9 cellular contexts compared by ENCODE assay signal in the genomic region with DNA sequence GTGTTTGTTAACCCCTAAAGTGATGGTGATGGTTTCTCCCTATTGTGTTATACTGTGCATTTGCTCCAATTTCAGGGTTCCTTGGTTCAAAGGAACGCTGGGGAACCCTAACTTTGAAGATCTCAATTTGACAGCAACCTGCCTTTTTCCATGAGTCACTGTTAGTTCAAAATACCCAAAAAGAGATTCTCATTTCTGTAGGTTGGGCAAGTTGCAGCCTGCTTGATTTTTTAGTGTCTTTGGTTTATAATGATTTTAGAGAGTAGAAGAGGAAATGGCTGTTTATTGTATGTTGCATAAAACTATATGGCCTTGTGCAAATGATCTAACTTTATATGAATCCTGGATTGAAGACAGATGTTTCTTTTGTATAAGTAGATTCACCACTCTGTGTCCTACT. TPM values are rescaled to one million over a fixed set of nuclear protein-coding genes. Genes with fewer than 3 reads are reported as not detected.
DNase-seq lines count a peak whose midpoint lies in the region; ATAC-seq, FAIRE-seq and TF ChIP-seq lines count a peak whose summit lies in the region.
"Had no signal": no experiment of that assay in that cellular context is flagged by ENCODE, and none has a peak within 500 bp of the region (broad histone marks: within the 10 kb centered on the region; RNA-seq: fewer than 3 reads in every experiment).

No MANE protein-coding gene starts in this region.

- ATAC-seq in HG03442 (IDR thresholded peaks at IDR 0.05; ENCODE audit: unreplicated experiment): peak; percentile 13
- no peak for ATAC-seq in naive thymus-derived CD8-positive, alpha-beta T cell
- no peak for ATAC-seq in activated CD4-positive, CD25-positive, alpha-beta regulatory T cell treated with anti-CD3 and anti-CD28 coated beads, Interleukin-2, amount 50 U/mL, for 24 hours
- ATAC-seq: left ventricle myocardium superior had no signal

- no peak overlapping the region for H2AFZ ChIP-seq in astrocyte (ENCODE audit: low read depth, low read length)

- H3K27ac Mint-ChIP-seq in CD8-positive, alpha-beta memory T cell: peak overlapping the region in 7 of 8 donors; percentile 15 to 92 (median 73)
- H3K27ac Mint-ChIP-seq in astrocyte (ENCODE audit: unreplicated experiment): no peak overlapping the region
- peak overlapping the region in 7 of 10 donors; percentile 10 to 84 (median 61) for H3K27ac Mint-ChIP-seq in naive thymus-derived CD8-positive, alpha-beta T cell

- H3K79me2 ChIP-seq in astrocyte (ENCODE audit: insufficient read depth, low read length): peaks cover 3% of the 10 kb centered on the region

- no peaks in the 10 kb centered on the region for H3K27me3 Mint-ChIP-seq in CD8-positive, alpha-beta memory T cell
- no peaks in the 10 kb centered on the region for H3K27me3 Mint-ChIP-seq in astrocyte (ENCODE audit: low read depth, unreplicated experiment)
- H3K27me3 Mint-ChIP-seq in naive thymus-derived CD8-positive, alpha-beta T cell: no peaks in the 10 kb centered on the region

- H3K4me1 Mint-ChIP-seq in CD8-positive, alpha-beta memory T cell: peaks cover 16 to 25% (median 19%) of the 10 kb centered on the region in 3 donors
- peaks cover 28% of the 10 kb centered on the region for H3K4me1 Mint-ChIP-seq in astrocyte (ENCODE audit: low read depth, unreplicated experiment)
- peaks cover 13 to 65% (median 15%) of the 10 kb centered on the region in 4 donors for H3K4me1 Mint-ChIP-seq in naive thymus-derived CD8-positive, alpha-beta T cell

- H4K20me1 ChIP-seq in astrocyte (ENCODE audit: insufficient read depth, low read length): peaks cover 4% of the 10 kb centered on the region

- H3K4me3 ChIP-seq in CD8-positive, alpha-beta memory T cell (ENCODE audit: low read length): no peak overlapping the region
- no peak overlapping the region for H3K4me3 ChIP-seq in astrocyte (ENCODE audit: insufficient read depth, low read depth, low read length)
- no peak overlapping the region for H3K4me3 ChIP-seq in WERI-Rb-1 (ENCODE audit: low read depth, low read length)

- TF ChIP-seq CTCF in astrocyte (IDR thresholded peaks at IDR 0.05; ENCODE audit: insufficient read depth, low read depth, low read length) (no peak), WERI-Rb-1 (IDR thresholded peaks at IDR 0.05; ENCODE audit: low read depth, low read length) (no peak)

- H3K27me3 ChIP-seq in CD8-positive, alpha-beta memory T cell (ENCODE audit: insufficient read depth, low read length, poor library complexity, severe bottlenecking): no peaks in the 10 kb centered on the region
- H3K27me3 ChIP-seq in astrocyte (ENCODE audit: insufficient read depth, low read length) (no peaks in the 10 kb centered on the region), WERI-Rb-1 (ENCODE audit: insufficient read depth, low read depth, severe bottlenecking) (no peaks in the 10 kb centered on the region)

- H3K27ac ChIP-seq in CD8-positive, alpha-beta memory T cell (ENCODE audit: low read depth, low read length): no peak overlapping the region
- no peak overlapping the region for H3K27ac ChIP-seq in astrocyte (ENCODE audit: low read depth, low read length)
- H3K27ac ChIP-seq in WERI-Rb-1: no peak overlapping the region

- H3K4me1 ChIP-seq in CD8-positive, alpha-beta memory T cell (ENCODE audit: insufficient read depth, low read length): peaks cover 10% of the 10 kb centered on the region
- peaks cover 26% of the 10 kb centered on the region for H3K4me1 ChIP-seq in astrocyte (ENCODE audit: insufficient read depth, low read length)

- CTCF ChIA-PET in CD8-positive, alpha-beta memory T cell (lab: Charles Lee): no interaction called here

- H3K9me3 Mint-ChIP-seq in CD8-positive, alpha-beta memory T cell: no peaks in the 10 kb centered on the region
- H3K9me3 Mint-ChIP-seq in astrocyte (ENCODE audit: unreplicated experiment): no peaks in the 10 kb centered on the region
- H3K9me3 Mint-ChIP-seq in naive thymus-derived CD8-positive, alpha-beta T cell: no peaks in the 10 kb centered on the region

- FAIRE-seq in astrocyte (lab: Jason Lieb, UNC): no peak

- no peaks in the 10 kb centered on the region for H3K36me3 Mint-ChIP-seq in CD8-positive, alpha-beta memory T cell
- H3K36me3 Mint-ChIP-seq in astrocyte (ENCODE audit: low read depth, unreplicated experiment): no peaks in the 10 kb centered on the region
- no peaks in the 10 kb centered on the region for H3K36me3 Mint-ChIP-seq in naive thymus-derived CD8-positive, alpha-beta T cell

- H3K36me3 ChIP-seq in CD8-positive, alpha-beta memory T cell (ENCODE audit: insufficient read depth, low read length): no peaks in the 10 kb centered on the region
- H3K36me3 ChIP-seq in astrocyte (ENCODE audit: insufficient read depth, low read length) (no peaks in the 10 kb centered on the region), WERI-Rb-1 (no peaks in the 10 kb centered on the region)

- no peak for DNase-seq in CD8-positive, alpha-beta memory T cell
- no peak for DNase-seq in astrocyte (ENCODE audit: low read depth)
- DNase-seq in naive thymus-derived CD8-positive, alpha-beta T cell: no peak
- no peak for DNase-seq in Kasumi-1 (lab: John Stamatoyannopoulos, UW)
- no peak for DNase-seq in WERI-Rb-1
- DNase-seq in NCI-H2171 treated with DMSO at 0.1 percent for 48 hours (lab: John Stamatoyannopoulos, UW): no peak
- DNase-seq: left ventricle myocardium superior had no signal

- POLR2A ChIA-PET in CD8-positive, alpha-beta memory T cell (lab: Charles Lee): no interaction called here
- POLR2A ChIA-PET in naive thymus-derived CD8-positive, alpha-beta T cell (lab: Charles Lee): no interaction called here

- H3K4me2 ChIP-seq in astrocyte (ENCODE audit: low read length): peak overlapping the region; percentile 43

- peak overlapping the region in 3 of 7 donors; percentile 17 to 68 (median 66) for H3K4me3 Mint-ChIP-seq in CD8-positive, alpha-beta memory T cell
- H3K4me3 Mint-ChIP-seq in astrocyte (ENCODE audit: unreplicated experiment): no peak overlapping the region
- H3K4me3 Mint-ChIP-seq in naive thymus-derived CD8-positive, alpha-beta T cell: peak overlapping the region in 7 of 10 donors; percentile 45 to 83 (median 56)

- no peak overlapping the region for H3K9ac ChIP-seq in astrocyte (ENCODE audit: low read length)

- no peaks in the 10 kb centered on the region for H3K9me3 ChIP-seq in CD8-positive, alpha-beta memory T cell (ENCODE audit: low read length)
- H3K9me3 ChIP-seq in astrocyte (ENCODE audit: insufficient read depth, low read depth, low read length) (no peaks in the 10 kb centered on the region), WERI-Rb-1 (ENCODE audit: severe bottlenecking) (no peaks in the 10 kb centered on the region)

RNA-seq across cellular contexts. Expression of a gene that starts 23.1 kb away (rescaled TPM):
- under 1 TPM; 0.15 to 0.95 TPM for total RNA-seq in CD8-positive, alpha-beta memory T cell
- polyA plus RNA-seq in CD8-positive, alpha-beta memory T cell: 0.02 TPM
- total RNA-seq in astrocyte: 12.4 and 13.6 TPM in 2 replicates
- 1 to 10 TPM in 1 of 2 experiments, under 1 TPM in 1; 0.63 to 1.1 TPM for total RNA-seq in naive thymus-derived CD8-positive, alpha-beta T cell
- polyA plus RNA-seq in naive thymus-derived CD8-positive, alpha-beta T cell: not detected
